ENCODE assay signal across 19 cellular contexts in the genomic region with DNA sequence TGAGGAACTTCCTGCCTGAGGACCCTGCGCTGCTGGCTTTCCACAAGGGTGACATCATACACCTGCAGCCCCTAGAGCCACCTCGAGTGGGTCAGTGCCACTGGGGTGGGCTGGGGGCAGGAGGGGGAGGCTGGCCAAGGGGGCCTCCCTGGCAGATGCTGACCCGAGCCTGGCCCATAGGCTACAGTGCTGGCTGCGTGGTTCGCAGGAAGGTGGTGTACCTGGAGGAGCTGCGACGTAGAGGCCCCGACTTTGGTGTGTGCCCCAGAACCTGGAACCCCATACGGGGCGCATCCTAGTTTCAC. TPM values are rescaled to one million over a fixed set of nuclear protein-coding genes. Genes with fewer than 3 reads are reported as not detected.
A peak's percentile ranks its signal among the peaks of the same experiment; 100 is the strongest.
DNase-seq lines count a peak whose midpoint lies in the region; ATAC-seq, FAIRE-seq and TF ChIP-seq lines count a peak whose summit lies in the region.
"Had no signal": no experiment of that assay in that cellular context is flagged by ENCODE, and none has a peak within 500 bp of the region (broad histone marks: within the 10 kb centered on the region; RNA-seq: fewer than 3 reads in every experiment).

No MANE protein-coding gene starts in this region.

- RAD21 ChIA-PET in GM12878 (lab: Charles Lee; ENCODE audit: unreplicated experiment) = no interaction called here

- H2BK12ac ChIP-seq in neuronal stem cell (ENCODE audit: low read length) = peak overlapping the region; percentile 60

- TF ChIP-seq POLR2A in IMR-90 (IDR thresholded peaks at IDR 0.05; ENCODE audit: low read depth, low read length) = no peak
- no peak for TF ChIP-seq POLR2A in GM12878 (IDR thresholded peaks at IDR 0.05; ENCODE audit: low read depth, low read length)

- TF ChIP-seq RAD21 in IMR-90 (IDR thresholded peaks at IDR 0.05; ENCODE audit: low read length) (no peak), GM12878 (IDR thresholded peaks at IDR 0.05; ENCODE audit: insufficient read depth, low read depth, low read length) (no peak)

- no peak overlapping the region for H2AK9ac ChIP-seq in IMR-90 (replicated peaks; ENCODE audit: low read depth, low read length, poor library complexity)

- H3K14ac ChIP-seq in IMR-90 (replicated peaks; ENCODE audit: low read depth, low read length) (no peak overlapping the region), neuronal stem cell (ENCODE audit: low read length) (no peak overlapping the region)

- H4K5ac ChIP-seq in IMR-90 (ENCODE audit: low read depth, low read length) = no peak overlapping the region

- TF ChIP-seq EP300 in GM12878 (IDR thresholded peaks at IDR 0.05; ENCODE audit: borderline replicate concordance in 1 of 2, control insufficient read depth in 1 of 2, low read depth in 2 of 2, low read length in 2 of 2) = no peak

- POLR2A ChIA-PET in IMR-90 (lab: Charles Lee; ENCODE audit: unreplicated experiment) = no interaction called here
- POLR2A ChIA-PET in GM12878 (lab: Charles Lee) = no interaction called here

- DNase-seq in IMR-90 = no peak
- DNase-seq in GM12878 (ENCODE audit: low read depth, low spot score) = no peak
- DNase-seq in neuronal stem cell (ENCODE audit: low spot score) = no peak
- DNase-seq in left colon = no peak
- DNase-seq in Ammon's horn (ENCODE audit: low spot score) = no peak
- DNase-seq: CD4-positive, alpha-beta memory T cell; DND-41; Kasumi-1; MG63; NCI-H1417; NCI-H187; NCI-H446; NCI-H526 had no signal

- H3K4me2 ChIP-seq in IMR-90 (ENCODE audit: low read depth, low read length) (no peak overlapping the region), GM12878 (ENCODE audit: control insufficient read depth, insufficient read depth) (peak overlapping the region; percentile 94; the same call in 1 of the 2 replicates), neuronal stem cell (ENCODE audit: insufficient read depth, low read length, poor library complexity, severe bottlenecking) (no peak overlapping the region)

- dilution Hi-C loops in IMR-90 (cut with HindIII; ENCODE audit: low sequenced_read_pairs, unreplicated experiment) = no loop called here

- no peak overlapping the region for H3K4ac ChIP-seq in IMR-90 (ENCODE audit: low read depth, low read length)
- peak overlapping the region; percentile 0 for H3K4ac ChIP-seq in neuronal stem cell (ENCODE audit: low read length)

- H2AK5ac ChIP-seq in IMR-90 (ENCODE audit: low read depth, low read length) = 0 out of 2 replicates have a peak overlapping the region, but pooled peaks have one; percentile 31
- H2AK5ac ChIP-seq in neuronal stem cell (ENCODE audit: low read depth, low read length) = peak overlapping the region; percentile 79

- no peak for ATAC-seq in IMR-90 (ENCODE audit: low read depth)
- no peak for ATAC-seq in GM12878
- ATAC-seq in left colon = no peak
- ATAC-seq in activated CD4-positive, CD25-positive, alpha-beta regulatory T cell treated with anti-CD3 and anti-CD28 coated beads, Interleukin-2, amount 50 U/mL, for 24 hours = no peak
- ATAC-seq in HG03159 (IDR thresholded peaks at IDR 0.05; ENCODE audit: unreplicated experiment) = no peak
- ATAC-seq: Right ventricle myocardium inferior had no signal

- in situ Hi-C loops in IMR-90 (cut with MboI; ENCODE audit: low sequenced_read_pairs) (no loop called here), GM12878 (cut with MboI) (no loop called here)

- H2BK120ac ChIP-seq in IMR-90 (ENCODE audit: low read depth, low read length) (no peak overlapping the region), neuronal stem cell (ENCODE audit: low read depth, low read length) (no peak overlapping the region)

- no peaks in the 10 kb centered on the region for H4K20me1 ChIP-seq in IMR-90 (ENCODE audit: insufficient read depth, low read length)
- H4K20me1 ChIP-seq in GM12878 (ENCODE audit: control insufficient read depth, insufficient read depth) = no peaks in the 10 kb centered on the region
- H4K20me1 ChIP-seq: BLaER1 treated with 17β-estradiol and CSF1 and Interleukin-3, amounts not matched to agents 10 nM and 100 nM had no signal

- no peak overlapping the region for H3K9ac ChIP-seq in IMR-90 (ENCODE audit: low read depth, low read length)
- no peak overlapping the region for H3K9ac ChIP-seq in GM12878 (ENCODE audit: control insufficient read depth, insufficient read depth, low read length)
- no peak overlapping the region for H3K9ac ChIP-seq in neuronal stem cell (ENCODE audit: low read depth, low read length, poor library complexity)
- H3K9ac ChIP-seq: BLaER1 treated with 17β-estradiol and CSF1 and Interleukin-3, amounts not matched to agents 10 nM and 100 nM; GM23248 had no signal

- H3K23ac ChIP-seq in IMR-90 (ENCODE audit: low read depth, low read length) (no peak overlapping the region), neuronal stem cell (ENCODE audit: low read depth, low read length, poor library complexity) (no peak overlapping the region)

- intact Hi-C loops in IMR-90 (cut with micrococcal nuclease) (no loop called here), GM12878 (cut with micrococcal nuclease; ENCODE audit: unreplicated experiment) (no loop called here), left colon (cut with DNase I, micrococcal nuclease) (no loop called here)

- H3K4me1 ChIP-seq in IMR-90 (ENCODE audit: control insufficient read depth, insufficient read depth, low read length) = peaks cover 5% of the 10 kb centered on the region; the same call in 1 of the 2 replicates
- peaks cover 38% of the 10 kb centered on the region for H3K4me1 ChIP-seq in GM12878 (ENCODE audit: control insufficient read depth, insufficient read depth, low read length)
- H3K4me1 ChIP-seq in neuronal stem cell (ENCODE audit: control insufficient read depth in 2 of 2, insufficient read depth in 1 of 2, low read depth in 1 of 2, low read length in 2 of 2) = peaks cover 14 to 19% of the 10 kb centered on the region in 2 donors

- H2AFZ ChIP-seq in IMR-90 (replicated peaks; ENCODE audit: low read length, poor library complexity) = peak overlapping the region; percentile 77
- H2AFZ ChIP-seq in GM12878 (ENCODE audit: control insufficient read depth, low read depth, low read length) = no peak overlapping the region
- no peak overlapping the region for H2AFZ ChIP-seq in neuronal stem cell (ENCODE audit: low read length)
- H2AFZ ChIP-seq: GM23248 had no signal

- H3K27ac ChIP-seq in IMR-90 (ENCODE audit: insufficient read depth, low read length) (no peak overlapping the region), GM12878 (ENCODE audit: control insufficient read depth, insufficient read depth) (no peak overlapping the region), neuronal stem cell (replicated peaks; ENCODE audit: low read length) (no peak overlapping the region)
- H3K27ac ChIP-seq: BLaER1 treated with 17β-estradiol and CSF1 and Interleukin-3, amounts not matched to agents 10 nM and 100 nM; GM23248 had no signal

- no TSS peak for BruUV-seq in IMR-90 (replicated peaks; lab: Mats Ljungman, UMichigan)
- no TSS peak for BruUV-seq in GM12878 (replicated peaks; lab: Mats Ljungman, UMichigan)

- H3K4me3 ChIP-seq in IMR-90 (ENCODE audit: insufficient read depth, low read depth, low read length) (no peak overlapping the region), GM12878 (no peak overlapping the region), neuronal stem cell (ENCODE audit: low read length in 2 of 2) (no peak overlapping the region)
- H3K4me3 ChIP-seq: BLaER1 treated with 17β-estradiol and CSF1 and Interleukin-3, amounts not matched to agents 10 nM and 100 nM; GM23248; MG63 had no signal

- H3K56ac ChIP-seq in IMR-90 (ENCODE audit: extremely low read depth, insufficient read depth, low read length) = no peak overlapping the region

- no peak overlapping the region for H3K18ac ChIP-seq in IMR-90 (ENCODE audit: low read depth, low read length)
- H3K18ac ChIP-seq in neuronal stem cell (ENCODE audit: low read length) = no peak overlapping the region

- H4K8ac ChIP-seq in IMR-90 (ENCODE audit: low read depth in 2 of 2, low read length in 2 of 2) = no peak overlapping the region
- no peak overlapping the region for H4K8ac ChIP-seq in neuronal stem cell (ENCODE audit: low read depth, low read length)

- no peak overlapping the region for H2BK15ac ChIP-seq in IMR-90 (ENCODE audit: low read depth, low read length)
- H2BK15ac ChIP-seq in neuronal stem cell (ENCODE audit: low read length) = peak overlapping the region; percentile 82

- SMC1A ChIA-PET in GM12878 (lab: Charles Lee; ENCODE audit: uncharacterized antibody, unreplicated experiment) = no interaction called here

- no peak overlapping the region for H2BK20ac ChIP-seq in IMR-90 (ENCODE audit: low read depth, low read length)

- H4K91ac ChIP-seq in IMR-90 (ENCODE audit: insufficient read depth, low read depth, low read length) (no peak overlapping the region), neuronal stem cell (ENCODE audit: low read depth, low read length, poor library complexity) (no peak overlapping the region)

- no peaks in the 10 kb centered on the region for H3K9me3 ChIP-seq in IMR-90 (ENCODE audit: control insufficient read depth, insufficient read depth, low read length)
- no peaks in the 10 kb centered on the region for H3K9me3 ChIP-seq in GM12878 (replicated peaks; ENCODE audit: control insufficient read depth, insufficient read depth, low read length)
- H3K9me3 ChIP-seq in neuronal stem cell (replicated peaks in 1 of 2; ENCODE audit: control insufficient read depth in 2 of 2, insufficient read depth in 1 of 2, low read depth in 1 of 2, low read length in 2 of 2) = no peaks in the 10 kb centered on the region
- H3K9me3 ChIP-seq: BLaER1 treated with 17β-estradiol and CSF1 and Interleukin-3, amounts not matched to agents 10 nM and 100 nM; MG63 had no signal

- H3K27me3 ChIP-seq in IMR-90 (ENCODE audit: control insufficient read depth, insufficient read depth, low read length) = no peaks in the 10 kb centered on the region; the same call in 1 of the 2 replicates
- no peaks in the 10 kb centered on the region for H3K27me3 ChIP-seq in GM12878 (replicated peaks in 1 of 2; ENCODE audit: control insufficient read depth in 2 of 2, insufficient read depth in 2 of 2, low read length in 1 of 2)
- peaks cover 0 to 16% (median 2%) of the 10 kb centered on the region in 3 experiments for H3K27me3 ChIP-seq in neuronal stem cell (ENCODE audit: control insufficient read depth in 3 of 3, insufficient read depth in 3 of 3, low read depth in 1 of 3, low read length in 3 of 3)
- H3K27me3 ChIP-seq: BLaER1 treated with 17β-estradiol and CSF1 and Interleukin-3, amounts not matched to agents 10 nM and 100 nM; MG63 had no signal

- H3K79me1 ChIP-seq in IMR-90 (ENCODE audit: low read depth in 1 of 2, low read length in 2 of 2) = no peaks in the 10 kb centered on the region
- H3K79me1 ChIP-seq in neuronal stem cell (ENCODE audit: low read depth, low read length) = peaks cover 2% of the 10 kb centered on the region

- peaks cover 18% of the 10 kb centered on the region for H3K9me1 ChIP-seq in IMR-90 (ENCODE audit: insufficient read depth, low read length)

- WGBS in IMR-90 (ENCODE audit: extremely low coverage in 2 of 2, insufficient read length in 1 of 2), 2 experiments = no CpG with 5 or more reads among the region's 10 CpGs
- 92% methylated on average over 8 of the region's 10 CpGs for WGBS in GM12878 (ENCODE audit: insufficient coverage, insufficient replicate concordance, low lambda C conversion rate, missing lambda C conversion rate)
- WGBS in neuronal stem cell (ENCODE audit: extremely low coverage in 2 of 2, insufficient read length in 2 of 2, insufficient replicate concordance in 1 of 2), 2 donors = no CpG with 5 or more reads among the region's 10 CpGs

- H3K36me3 ChIP-seq in IMR-90 (ENCODE audit: control insufficient read depth, insufficient read depth, low read length) (no peaks in the 10 kb centered on the region), GM12878 (ENCODE audit: control insufficient read depth in 2 of 2, insufficient read depth in 2 of 2, low read length in 1 of 2) (no peaks in the 10 kb centered on the region), neuronal stem cell (replicated peaks in 1 of 2; ENCODE audit: control insufficient read depth in 2 of 2, insufficient read depth in 2 of 2, low read length in 2 of 2) (no peaks in the 10 kb centered on the region)
- H3K36me3 ChIP-seq: BLaER1 treated with 17β-estradiol and CSF1 and Interleukin-3, amounts not matched to agents 10 nM and 100 nM; MG63 had no signal

- no peak overlapping the region for H2BK5ac ChIP-seq in IMR-90 (ENCODE audit: low read depth, low read length, poor library complexity, severe bottlenecking)
- H2BK5ac ChIP-seq in neuronal stem cell (ENCODE audit: low read length) = no peak overlapping the region

- no peak for TF ChIP-seq CTCF in IMR-90 (conservative IDR thresholded peaks at IDR 0.05; ENCODE audit: low read depth, low read length)
- no peak for TF ChIP-seq CTCF in GM12878 (IDR thresholded peaks at IDR 0.05 in 2 of 3, conservative IDR thresholded peaks at IDR 0.05 in 1 of 3; ENCODE audit: control insufficient read depth in 2 of 3, extremely low read depth in 1 of 3, insufficient read depth in 1 of 3, low read depth in 3 of 3, low read length in 3 of 3)

- H3K79me2 ChIP-seq in GM12878 (ENCODE audit: control insufficient read depth, insufficient read depth, low read length) = no peaks in the 10 kb centered on the region

- FAIRE-seq in GM12878 (lab: Jason Lieb, UNC) = no peak
- FAIRE-seq: RCC 7860 had no signal

- CTCF ChIA-PET in IMR-90 (lab: Yijun Ruan, JAX) (no interaction called here), GM12878 (lab: Yijun Ruan, JAX) (no interaction called here)

RNA-seq across cellular contexts. Expression of a gene that starts 26.7 kb away (rescaled TPM):
- total RNA-seq in IMR-90 (2012; rRNA removed) = 79.6 and 86.1 TPM in 2 replicates
- 54.6 and 57.6 TPM in 2 replicates for polyA plus RNA-seq in IMR-90 (2012; rRNA removed)
- polyA plus RNA-seq in IMR-90 (2012; cell fraction: cytosol; rRNA removed) = 48.0 and 70.0 TPM in 2 replicates
- 28.3 and 30.6 TPM in 2 replicates for polyA plus RNA-seq in IMR-90 (2012; cell fraction: nucleus; rRNA removed; ENCODE audit: low replicate concordance)
- 39.1 and 42.2 TPM in 2 replicates for total RNA-seq in GM12878 (2013; cell fraction: nucleolus; rRNA removed)
- 62.7 and 65.9 TPM in 2 replicates for total RNA-seq in GM12878 (2014; rRNA removed)
- total RNA-seq in GM12878 (2014; rRNA removed; fragmentation: Illumina TruSeq; extraction: Trizol) = 45.0 and 47.0 TPM in 2 replicates
- total RNA-seq in GM12878 (2021) = 77.0 and 78.3 TPM in 2 replicates
- polyA plus RNA-seq in GM12878 (2011; ENCODE audit: low read depth) = 39.6 TPM
- polyA plus RNA-seq in GM12878 (2011; rRNA removed) = 98.6 and 99.9 TPM in 2 replicates
- 113 and 137 TPM in 2 replicates for polyA plus RNA-seq in GM12878 (2011; cell fraction: cytosol; rRNA removed)
- 52.2 and 54.1 TPM in 2 replicates for polyA plus RNA-seq in GM12878 (2011; cell fraction: nucleus; rRNA removed)
- 60.4 and 69.4 TPM in 2 replicates for polyA plus RNA-seq in GM12878 (2012)
- polyA plus RNA-seq in GM12878 (2014; fragmentation: Illumina TruSeq; extraction: Trizol) = 34.8 and 44.7 TPM in 2 replicates
- 10 to 100 TPM; 13.7 to 31.8 TPM for polyA plus RNA-seq in GM12878 (2014; fragmentation: Nextera tagmentation; extraction: Ambion mirVana)
- polyA plus RNA-seq in GM12878 (2014; rRNA removed) = 51.8 and 54.0 TPM in 2 replicates
- polyA plus RNA-seq in GM12878 (2016; fragmentation: Nextera tagmentation; extraction: Ambion mirVana) = 10 to 100 TPM; 53.0 to 59.3 TPM
- polyA minus RNA-seq in GM12878 (2011; rRNA and poly(A)+ RNA removed) = 120 and 218 TPM in 2 replicates
- 84.7 and 89.1 TPM in 2 replicates for polyA minus RNA-seq in GM12878 (2011; cell fraction: cytosol; rRNA and poly(A)+ RNA removed)
- 25.6 and 36.5 TPM in 2 replicates for polyA minus RNA-seq in GM12878 (2011; cell fraction: nucleus; rRNA and poly(A)+ RNA removed)
- polyA plus RNA-seq in neuronal stem cell (2013, experiment 1 of 2) = 74.3 TPM
- 79.4 TPM for polyA plus RNA-seq in neuronal stem cell (2013, experiment 2 of 2)
- 10 to 100 TPM; 83.7 to 89.8 TPM for total RNA-seq in left colon

RNA-seq across cellular contexts. Expression of a gene that starts 48.4 kb away (rescaled TPM):
- 0.18 and 0.56 TPM in 2 replicates for total RNA-seq in IMR-90 (2012; rRNA removed)
- polyA plus RNA-seq in IMR-90 (2012; rRNA removed) = 0.49 and 1.1 TPM in 2 replicates
- polyA plus RNA-seq in IMR-90 (2012; cell fraction: cytosol; rRNA removed) = 0.02 and 0.90 TPM in 2 replicates
- 6.4 and 7.3 TPM in 2 replicates for polyA plus RNA-seq in IMR-90 (2012; cell fraction: nucleus; rRNA removed; ENCODE audit: low replicate concordance)
- total RNA-seq in GM12878 (2013; cell fraction: nucleolus; rRNA removed) = 5.5 and 6.0 TPM in 2 replicates
- 0.22 and 0.23 TPM in 2 replicates for total RNA-seq in GM12878 (2014; rRNA removed)
- 0.18 TPM in 1 of 2 replicates, not detected in the other for total RNA-seq in GM12878 (2014; rRNA removed; fragmentation: Illumina TruSeq; extraction: Trizol)
- 0.13 and 0.56 TPM in 2 replicates for total RNA-seq in GM12878 (2021)
- 1.0 TPM for polyA plus RNA-seq in GM12878 (2011; ENCODE audit: low read depth)
- 0.71 and 0.77 TPM in 2 replicates for polyA plus RNA-seq in GM12878 (2011; rRNA removed)
- 0.70 and 0.94 TPM in 2 replicates for polyA plus RNA-seq in GM12878 (2011; cell fraction: cytosol; rRNA removed)
- 3.4 and 8.1 TPM in 2 replicates for polyA plus RNA-seq in GM12878 (2011; cell fraction: nucleus; rRNA removed)
- 1.6 and 2.1 TPM in 2 replicates for polyA plus RNA-seq in GM12878 (2012)
- polyA plus RNA-seq in GM12878 (2014; fragmentation: Illumina TruSeq; extraction: Trizol) = 0.03 and 0.19 TPM in 2 replicates
- not detected for polyA plus RNA-seq in GM12878 (2014; fragmentation: Nextera tagmentation; extraction: Ambion mirVana)
- 0.10 and 0.20 TPM in 2 replicates for polyA plus RNA-seq in GM12878 (2014; rRNA removed)
- under 1 TPM in 1 of 2 experiments, not detected in 1; 0.03 TPM for polyA plus RNA-seq in GM12878 (2016; fragmentation: Nextera tagmentation; extraction: Ambion mirVana)
- polyA minus RNA-seq in GM12878 (2011; rRNA and poly(A)+ RNA removed) = 0.29 and 1.5 TPM in 2 replicates
- polyA minus RNA-seq in GM12878 (2011; cell fraction: cytosol; rRNA and poly(A)+ RNA removed) = not detected in 2 replicates
- polyA minus RNA-seq in GM12878 (2011; cell fraction: nucleus; rRNA and poly(A)+ RNA removed) = 1.7 and 2.9 TPM in 2 replicates
- 1.3 TPM for polyA plus RNA-seq in neuronal stem cell (2013, experiment 1 of 2)
- polyA plus RNA-seq in neuronal stem cell (2013, experiment 2 of 2) = 1.4 TPM
- 1 to 10 TPM in 1 of 2 donors, under 1 TPM in 1; 0.75 to 2.4 TPM for total RNA-seq in left colon
